ENCODE assay signal across 8 cellular contexts in genomic region chr10:32961892-32962369, GRCh38. TPM values are rescaled to one million over a fixed set of nuclear protein-coding genes. Genes with fewer than 3 reads are reported as not detected.
DNase-seq lines count a peak whose midpoint lies in the region; ATAC-seq and TF ChIP-seq lines count a peak whose summit lies in the region.

No MANE protein-coding gene starts in this region.

- DNase-seq in AG10803 (ENCODE audit: low read depth) (peak; percentile 87), NAMALWA (ENCODE audit: low spot score) (peak; percentile 44), midbrain (lab: John Stamatoyannopoulos, UW) (peak; percentile 12), T-helper 9 cell (no peak)

- H3K4me3 ChIP-seq in AG10803 (ENCODE audit: low read length) (peak overlapping the region; percentile 12), ectodermal cell (ENCODE audit: insufficient read depth, low read depth, low read length) (no peak overlapping the region)

- peaks cover 6% of the 10 kb centered on the region for H3K4me1 ChIP-seq in ectodermal cell (ENCODE audit: control insufficient read depth, insufficient read depth, low read length)

- H3K27ac ChIP-seq in ectodermal cell (ENCODE audit: insufficient read depth, low read depth, low read length, poor library complexity, severe bottlenecking) = peak overlapping the region; percentile 4

- no peaks in the 10 kb centered on the region for H3K9me3 ChIP-seq in ectodermal cell (ENCODE audit: control insufficient read depth, low read length)

- H3K36me3 ChIP-seq in ectodermal cell (ENCODE audit: control insufficient read depth, insufficient read depth, low read length) = no peaks in the 10 kb centered on the region

- H3K27me3 ChIP-seq in ectodermal cell (ENCODE audit: control insufficient read depth, insufficient read depth, low read length, poor library complexity, severe bottlenecking) = no peaks in the 10 kb centered on the region

- peak; percentile 42 for TF ChIP-seq CTCF in AG10803 (conservative IDR thresholded peaks at IDR 0.05; ENCODE audit: low read length)

- WGBS in ectodermal cell, 2 experiments = 63 to 66% methylated on average over 2 of the region's 2 CpGs

- ATAC-seq in GM21737 (IDR thresholded peaks at IDR 0.05; ENCODE audit: unreplicated experiment) (no peak), HG03439 (IDR thresholded peaks at IDR 0.05; ENCODE audit: unreplicated experiment) (no peak), HG03565 (IDR thresholded peaks at IDR 0.05; ENCODE audit: unreplicated experiment) (no peak)

RNA-seq across cellular contexts. Expression of gene ITGB1, which starts 3.9 kb away (rescaled TPM):
- polyA plus RNA-seq in ectodermal cell (2013, experiment 1 of 4) = 209 TPM
- 208 TPM for polyA plus RNA-seq in ectodermal cell (2013, experiment 2 of 4)
- polyA plus RNA-seq in ectodermal cell (2013, experiment 3 of 4) = 184 TPM
- polyA plus RNA-seq in ectodermal cell (2013, experiment 4 of 4) = 199 TPM
